1 cellular context compared by ENCODE assay signal in the genomic region with DNA sequence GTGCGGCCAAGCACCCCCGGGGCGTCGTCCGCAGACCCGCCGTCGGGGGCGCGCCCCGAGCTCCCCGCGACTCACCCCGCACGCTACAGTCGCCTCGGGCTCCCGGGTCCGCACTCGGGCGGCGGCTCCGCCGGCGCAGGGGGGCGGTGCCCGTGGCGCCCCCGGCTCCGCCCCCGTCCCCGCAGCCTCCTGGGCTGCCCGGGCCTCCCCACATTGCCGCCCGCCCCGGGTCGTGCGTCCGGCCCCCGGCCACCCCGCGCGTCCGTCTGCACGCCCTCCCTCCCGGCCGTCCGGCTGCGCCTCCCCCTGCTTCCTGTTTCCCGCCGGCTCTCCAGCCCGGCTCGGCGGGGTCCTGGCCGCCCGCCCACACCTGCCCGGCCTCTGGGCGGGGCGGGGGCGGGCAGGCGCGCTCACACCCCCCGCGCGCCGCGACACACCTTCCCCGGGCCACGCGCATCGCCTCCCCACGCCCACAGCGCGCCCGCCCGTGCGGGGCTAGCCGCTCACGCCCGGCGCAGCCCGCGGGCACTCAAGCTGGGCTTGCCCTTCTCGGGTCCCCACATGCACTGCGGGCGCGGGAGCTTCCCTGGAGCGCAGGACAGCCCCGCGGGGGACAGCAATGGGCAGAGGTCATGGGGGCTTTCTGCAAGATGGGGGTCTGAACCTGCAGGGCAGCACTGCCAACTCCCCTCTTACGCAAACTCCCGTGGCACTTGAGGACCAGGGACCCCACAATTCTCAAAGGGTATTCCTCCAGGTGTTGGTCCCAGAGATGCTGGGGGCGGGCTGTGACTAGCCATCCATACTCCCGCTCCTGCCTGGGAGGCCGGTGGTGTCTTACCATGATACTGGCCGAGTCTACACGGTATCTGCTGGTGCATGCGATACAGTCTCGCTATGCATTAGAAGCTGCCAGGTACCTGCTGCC.
A peak's percentile ranks its signal among the peaks of the same experiment; 100 is the strongest.
TF ChIP-seq lines count a peak whose summit lies in the region.

A gene with protein sequence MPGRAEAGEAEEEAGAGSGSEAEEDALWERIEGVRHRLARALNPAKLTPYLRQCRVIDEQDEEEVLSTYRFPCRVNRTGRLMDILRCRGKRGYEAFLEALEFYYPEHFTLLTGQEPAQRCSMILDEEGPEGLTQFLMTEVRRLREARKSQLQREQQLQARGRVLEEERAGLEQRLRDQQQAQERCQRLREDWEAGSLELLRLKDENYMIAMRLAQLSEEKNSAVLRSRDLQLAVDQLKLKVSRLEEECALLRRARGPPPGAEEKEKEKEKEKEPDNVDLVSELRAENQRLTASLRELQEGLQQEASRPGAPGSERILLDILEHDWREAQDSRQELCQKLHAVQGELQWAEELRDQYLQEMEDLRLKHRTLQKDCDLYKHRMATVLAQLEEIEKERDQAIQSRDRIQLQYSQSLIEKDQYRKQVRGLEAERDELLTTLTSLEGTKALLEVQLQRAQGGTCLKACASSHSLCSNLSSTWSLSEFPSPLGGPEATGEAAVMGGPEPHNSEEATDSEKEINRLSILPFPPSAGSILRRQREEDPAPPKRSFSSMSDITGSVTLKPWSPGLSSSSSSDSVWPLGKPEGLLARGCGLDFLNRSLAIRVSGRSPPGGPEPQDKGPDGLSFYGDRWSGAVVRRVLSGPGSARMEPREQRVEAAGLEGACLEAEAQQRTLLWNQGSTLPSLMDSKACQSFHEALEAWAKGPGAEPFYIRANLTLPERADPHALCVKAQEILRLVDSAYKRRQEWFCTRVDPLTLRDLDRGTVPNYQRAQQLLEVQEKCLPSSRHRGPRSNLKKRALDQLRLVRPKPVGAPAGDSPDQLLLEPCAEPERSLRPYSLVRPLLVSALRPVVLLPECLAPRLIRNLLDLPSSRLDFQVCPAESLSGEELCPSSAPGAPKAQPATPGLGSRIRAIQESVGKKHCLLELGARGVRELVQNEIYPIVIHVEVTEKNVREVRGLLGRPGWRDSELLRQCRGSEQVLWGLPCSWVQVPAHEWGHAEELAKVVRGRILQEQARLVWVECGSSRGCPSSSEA (minus strand): TSS at position 148 of the 928 bp plus-strand sequence. CDS start 215 bp downstream, outside the sequence.

TF ChIP-seq in K562, 482 proteins besides CTCF, POLR2A, EP300 and RAD21 (continued from another document):
- TF ChIP-seq, protein P1, sequence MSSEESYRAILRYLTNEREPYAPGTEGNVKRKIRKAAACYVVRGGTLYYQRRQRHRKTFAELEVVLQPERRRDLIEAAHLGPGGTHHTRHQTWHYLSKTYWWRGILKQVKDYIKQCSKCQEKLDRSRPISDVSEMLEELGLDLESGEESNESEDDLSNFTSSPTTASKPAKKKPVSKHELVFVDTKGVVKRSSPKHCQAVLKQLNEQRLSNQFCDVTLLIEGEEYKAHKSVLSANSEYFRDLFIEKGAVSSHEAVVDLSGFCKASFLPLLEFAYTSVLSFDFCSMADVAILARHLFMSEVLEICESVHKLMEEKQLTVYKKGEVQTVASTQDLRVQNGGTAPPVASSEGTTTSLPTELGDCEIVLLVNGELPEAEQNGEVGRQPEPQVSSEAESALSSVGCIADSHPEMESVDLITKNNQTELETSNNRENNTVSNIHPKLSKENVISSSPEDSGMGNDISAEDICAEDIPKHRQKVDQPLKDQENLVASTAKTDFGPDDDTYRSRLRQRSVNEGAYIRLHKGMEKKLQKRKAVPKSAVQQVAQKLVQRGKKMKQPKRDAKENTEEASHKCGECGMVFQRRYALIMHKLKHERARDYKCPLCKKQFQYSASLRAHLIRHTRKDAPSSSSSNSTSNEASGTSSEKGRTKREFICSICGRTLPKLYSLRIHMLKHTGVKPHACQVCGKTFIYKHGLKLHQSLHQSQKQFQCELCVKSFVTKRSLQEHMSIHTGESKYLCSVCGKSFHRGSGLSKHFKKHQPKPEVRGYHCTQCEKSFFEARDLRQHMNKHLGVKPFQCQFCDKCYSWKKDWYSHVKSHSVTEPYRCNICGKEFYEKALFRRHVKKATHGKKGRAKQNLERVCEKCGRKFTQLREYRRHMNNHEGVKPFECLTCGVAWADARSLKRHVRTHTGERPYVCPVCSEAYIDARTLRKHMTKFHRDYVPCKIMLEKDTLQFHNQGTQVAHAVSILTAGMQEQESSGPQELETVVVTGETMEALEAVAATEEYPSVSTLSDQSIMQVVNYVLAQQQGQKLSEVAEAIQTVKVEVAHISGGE (CRISPR knock-in tag; IDR thresholded peaks at IDR 0.05) = peak in 1 of 3 experiments; percentile 45; a peak in 2 of 6 replicates
- TF ChIP-seq ZZZ3 (IDR thresholded peaks at IDR 0.05) (no peak), ZNF146 (CRISPR knock-in tag; IDR thresholded peaks at IDR 0.05; ENCODE audit: unreplicated experiment) (no peak), ETV5 (CRISPR knock-in tag; IDR thresholded peaks at IDR 0.05; ENCODE audit: low read depth) (no peak), ZSCAN29 (IDR thresholded peaks at IDR 0.05) (no peak), MAFK (IDR thresholded peaks at IDR 0.05; ENCODE audit: low read length) (no peak), ZNF140 (CRISPR knock-in tag; IDR thresholded peaks at IDR 0.05) (no peak), BRD9 (IDR thresholded peaks at IDR 0.05; ENCODE audit: low read depth, partially characterized antibody) (no peak), ZBED1 (IDR thresholded peaks at IDR 0.05) (no peak), ZNF79 (CRISPR knock-in tag; IDR thresholded peaks at IDR 0.05; ENCODE audit: low read depth) (no peak), SMAD2 (IDR thresholded peaks at IDR 0.05; ENCODE audit: low read depth, low read length) (no peak), NEUROD1 (IDR thresholded peaks at IDR 0.05; ENCODE audit: borderline replicate concordance, low read depth, low read length, partially characterized antibody) (no peak), ZNF217 (CRISPR knock-in tag; IDR thresholded peaks at IDR 0.05) (no peak), ESRRA (IDR thresholded peaks at IDR 0.05; ENCODE audit: borderline replicate concordance, low read depth) (no peak), SAFB (IDR thresholded peaks at IDR 0.05; ENCODE audit: borderline replicate concordance, low read depth, low read length) (0 out of 2 replicates have a peak, but pooled peaks have one; percentile 49)
- TF ChIP-seq, protein P2, sequence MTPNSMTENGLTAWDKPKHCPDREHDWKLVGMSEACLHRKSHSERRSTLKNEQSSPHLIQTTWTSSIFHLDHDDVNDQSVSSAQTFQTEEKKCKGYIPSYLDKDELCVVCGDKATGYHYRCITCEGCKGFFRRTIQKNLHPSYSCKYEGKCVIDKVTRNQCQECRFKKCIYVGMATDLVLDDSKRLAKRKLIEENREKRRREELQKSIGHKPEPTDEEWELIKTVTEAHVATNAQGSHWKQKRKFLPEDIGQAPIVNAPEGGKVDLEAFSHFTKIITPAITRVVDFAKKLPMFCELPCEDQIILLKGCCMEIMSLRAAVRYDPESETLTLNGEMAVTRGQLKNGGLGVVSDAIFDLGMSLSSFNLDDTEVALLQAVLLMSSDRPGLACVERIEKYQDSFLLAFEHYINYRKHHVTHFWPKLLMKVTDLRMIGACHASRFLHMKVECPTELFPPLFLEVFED (CRISPR knock-in tag; conservative IDR thresholded peaks at IDR 0.05) = no peak
- TF ChIP-seq, protein P3, sequence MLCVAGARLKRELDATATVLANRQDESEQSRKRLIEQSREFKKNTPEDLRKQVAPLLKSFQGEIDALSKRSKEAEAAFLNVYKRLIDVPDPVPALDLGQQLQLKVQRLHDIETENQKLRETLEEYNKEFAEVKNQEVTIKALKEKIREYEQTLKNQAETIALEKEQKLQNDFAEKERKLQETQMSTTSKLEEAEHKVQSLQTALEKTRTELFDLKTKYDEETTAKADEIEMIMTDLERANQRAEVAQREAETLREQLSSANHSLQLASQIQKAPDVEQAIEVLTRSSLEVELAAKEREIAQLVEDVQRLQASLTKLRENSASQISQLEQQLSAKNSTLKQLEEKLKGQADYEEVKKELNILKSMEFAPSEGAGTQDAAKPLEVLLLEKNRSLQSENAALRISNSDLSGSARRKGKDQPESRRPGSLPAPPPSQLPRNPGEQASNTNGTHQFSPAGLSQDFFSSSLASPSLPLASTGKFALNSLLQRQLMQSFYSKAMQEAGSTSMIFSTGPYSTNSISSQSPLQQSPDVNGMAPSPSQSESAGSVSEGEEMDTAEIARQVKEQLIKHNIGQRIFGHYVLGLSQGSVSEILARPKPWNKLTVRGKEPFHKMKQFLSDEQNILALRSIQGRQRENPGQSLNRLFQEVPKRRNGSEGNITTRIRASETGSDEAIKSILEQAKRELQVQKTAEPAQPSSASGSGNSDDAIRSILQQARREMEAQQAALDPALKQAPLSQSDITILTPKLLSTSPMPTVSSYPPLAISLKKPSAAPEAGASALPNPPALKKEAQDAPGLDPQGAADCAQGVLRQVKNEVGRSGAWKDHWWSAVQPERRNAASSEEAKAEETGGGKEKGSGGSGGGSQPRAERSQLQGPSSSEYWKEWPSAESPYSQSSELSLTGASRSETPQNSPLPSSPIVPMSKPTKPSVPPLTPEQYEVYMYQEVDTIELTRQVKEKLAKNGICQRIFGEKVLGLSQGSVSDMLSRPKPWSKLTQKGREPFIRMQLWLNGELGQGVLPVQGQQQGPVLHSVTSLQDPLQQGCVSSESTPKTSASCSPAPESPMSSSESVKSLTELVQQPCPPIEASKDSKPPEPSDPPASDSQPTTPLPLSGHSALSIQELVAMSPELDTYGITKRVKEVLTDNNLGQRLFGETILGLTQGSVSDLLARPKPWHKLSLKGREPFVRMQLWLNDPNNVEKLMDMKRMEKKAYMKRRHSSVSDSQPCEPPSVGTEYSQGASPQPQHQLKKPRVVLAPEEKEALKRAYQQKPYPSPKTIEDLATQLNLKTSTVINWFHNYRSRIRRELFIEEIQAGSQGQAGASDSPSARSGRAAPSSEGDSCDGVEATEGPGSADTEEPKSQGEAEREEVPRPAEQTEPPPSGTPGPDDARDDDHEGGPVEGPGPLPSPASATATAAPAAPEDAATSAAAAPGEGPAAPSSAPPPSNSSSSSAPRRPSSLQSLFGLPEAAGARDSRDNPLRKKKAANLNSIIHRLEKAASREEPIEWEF (CRISPR knock-in tag; IDR thresholded peaks at IDR 0.05) = no peak
- TF ChIP-seq, protein P4, sequence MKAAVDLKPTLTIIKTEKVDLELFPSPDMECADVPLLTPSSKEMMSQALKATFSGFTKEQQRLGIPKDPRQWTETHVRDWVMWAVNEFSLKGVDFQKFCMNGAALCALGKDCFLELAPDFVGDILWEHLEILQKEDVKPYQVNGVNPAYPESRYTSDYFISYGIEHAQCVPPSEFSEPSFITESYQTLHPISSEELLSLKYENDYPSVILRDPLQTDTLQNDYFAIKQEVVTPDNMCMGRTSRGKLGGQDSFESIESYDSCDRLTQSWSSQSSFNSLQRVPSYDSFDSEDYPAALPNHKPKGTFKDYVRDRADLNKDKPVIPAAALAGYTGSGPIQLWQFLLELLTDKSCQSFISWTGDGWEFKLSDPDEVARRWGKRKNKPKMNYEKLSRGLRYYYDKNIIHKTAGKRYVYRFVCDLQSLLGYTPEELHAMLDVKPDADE (conservative IDR thresholded peaks at IDR 0.05; ENCODE audit: control insufficient read depth, low read depth, low read length) = peak; percentile 44; the same call in 1 of the 2 replicates
